ENCODE assay signal across 1 cellular context in genomic region chr5:151758430-151759241, GRCh38.
A peak's percentile ranks its signal among the peaks of the same experiment; 100 is the strongest.
TF ChIP-seq lines count a peak whose summit lies in the region.

TSS of gene ATOX1 (minus strand) at chr5:151758631. CDS start at chr5:151758551, 80 bp downstream.

TF ChIP-seq in HepG2, 621 proteins besides CTCF, POLR2A, EP300 and RAD21 (continued from another document and continues in another):
- no peak for TF ChIP-seq ZBTB43 (CRISPR knock-in tag; conservative IDR thresholded peaks at IDR 0.05)
- no peak for TF ChIP-seq ZNF570 (CRISPR knock-in tag; IDR thresholded peaks at IDR 0.05; ENCODE audit: borderline replicate concordance)
- no peak for TF ChIP-seq ZNF678 (CRISPR knock-in tag; IDR thresholded peaks at IDR 0.05)
- TF ChIP-seq ZNF589 (CRISPR knock-in tag; conservative IDR thresholded peaks at IDR 0.05): no peak
- no peak for TF ChIP-seq PBX2 (CRISPR knock-in tag; IDR thresholded peaks at IDR 0.05)
- TF ChIP-seq NCOA1 (CRISPR knock-in tag; IDR thresholded peaks at IDR 0.05): no peak
- no peak for TF ChIP-seq STAG1 (CRISPR knock-in tag; IDR thresholded peaks at IDR 0.05)
- TF ChIP-seq ZNF878 (CRISPR knock-in tag; IDR thresholded peaks at IDR 0.05): peak; percentile 82; the same call in 1 of the 2 replicates
- TF ChIP-seq XRCC5 (optimal IDR thresholded peaks at IDR 0.05; ENCODE audit: low read length): peak; percentile 50
- 0 out of 2 replicates have a peak, but pooled peaks have one; percentile 47 for TF ChIP-seq PHF21A (CRISPR knock-in tag; IDR thresholded peaks at IDR 0.05)
- TF ChIP-seq KAT8 (CRISPR knock-in tag; IDR thresholded peaks at IDR 0.05): peak; percentile 78
- peak; percentile 93 for TF ChIP-seq MXD1 (CRISPR knock-in tag; IDR thresholded peaks at IDR 0.05)
- peak; percentile 87; the same call in 1 of the 2 replicates for TF ChIP-seq MTF2 (CRISPR knock-in tag; IDR thresholded peaks at IDR 0.05; ENCODE audit: borderline replicate concordance)
- TF ChIP-seq RORA (CRISPR knock-in tag; IDR thresholded peaks at IDR 0.05): no peak
- no peak for TF ChIP-seq PAF1 (CRISPR knock-in tag; IDR thresholded peaks at IDR 0.05)
- TF ChIP-seq ATF5 (CRISPR knock-in tag; IDR thresholded peaks at IDR 0.05; ENCODE audit: low read depth): no peak
- TF ChIP-seq BRCA1 (CRISPR knock-in tag; IDR thresholded peaks at IDR 0.05): peak; percentile 16; the same call in 1 of the 2 replicates
- TF ChIP-seq HMG20A (CRISPR knock-in tag; IDR thresholded peaks at IDR 0.05; ENCODE audit: borderline replicate concordance): no peak
- TF ChIP-seq HOXA9 (CRISPR knock-in tag; IDR thresholded peaks at IDR 0.05; ENCODE audit: borderline replicate concordance): no peak
- no peak; the same call in 1 of the 2 replicates for TF ChIP-seq NKX3-1 (CRISPR knock-in tag; IDR thresholded peaks at IDR 0.05)
- TF ChIP-seq ZNF768 (CRISPR knock-in tag; IDR thresholded peaks at IDR 0.05): peak; percentile 82
- no peak for TF ChIP-seq EEA1 (CRISPR knock-in tag; IDR thresholded peaks at IDR 0.05; ENCODE audit: borderline replicate concordance)
- TF ChIP-seq PBX3 (CRISPR knock-in tag; IDR thresholded peaks at IDR 0.05; ENCODE audit: borderline replicate concordance): 0 out of 2 replicates have a peak, but pooled peaks have one; percentile 31
- peak; percentile 75 for TF ChIP-seq ELF1 (CRISPR knock-in tag; IDR thresholded peaks at IDR 0.05)
- 0 out of 2 replicates have a peak, but pooled peaks have one; percentile 25 for TF ChIP-seq ZNF44 (CRISPR knock-in tag; IDR thresholded peaks at IDR 0.05)
- TF ChIP-seq ATF7 (IDR thresholded peaks at IDR 0.05): no peak
- TF ChIP-seq ATF7 (CRISPR knock-in tag; IDR thresholded peaks at IDR 0.05): no peak
- TF ChIP-seq ZNF616 (CRISPR knock-in tag; IDR thresholded peaks at IDR 0.05; ENCODE audit: low read depth): no peak
- TF ChIP-seq ZNF704 (CRISPR knock-in tag; IDR thresholded peaks at IDR 0.05; ENCODE audit: borderline replicate concordance): 0 out of 2 replicates have a peak, but pooled peaks have one; percentile 71
- TF ChIP-seq FOXJ3 (CRISPR knock-in tag; IDR thresholded peaks at IDR 0.05; ENCODE audit: borderline replicate concordance): peak; percentile 11; the same call in 1 of the 2 replicates
- TF ChIP-seq ZNF263 (CRISPR knock-in tag; IDR thresholded peaks at IDR 0.05): no peak
- peak; percentile 71 for TF ChIP-seq ZNF317 (CRISPR knock-in tag; IDR thresholded peaks at IDR 0.05)
- 0 out of 2 replicates have a peak, but pooled peaks have one; percentile 46 for TF ChIP-seq ZSCAN22 (CRISPR knock-in tag; IDR thresholded peaks at IDR 0.05)
- TF ChIP-seq NR2F6 (IDR thresholded peaks at IDR 0.05): no peak
- peak; percentile 36; the same call in 1 of the 2 replicates for TF ChIP-seq NR2F6 (CRISPR knock-in tag; IDR thresholded peaks at IDR 0.05)
- no peak for TF ChIP-seq HNRNPH1 (optimal IDR thresholded peaks at IDR 0.05; ENCODE audit: low read depth, low read length)
- no peak for TF ChIP-seq ZNF207 (IDR thresholded peaks at IDR 0.05; ENCODE audit: borderline replicate concordance)
- TF ChIP-seq ARID4A (CRISPR knock-in tag; IDR thresholded peaks at IDR 0.05; ENCODE audit: borderline replicate concordance): peak; percentile 90
- TF ChIP-seq ZNF235 (CRISPR knock-in tag; IDR thresholded peaks at IDR 0.05; ENCODE audit: borderline replicate concordance): 0 out of 2 replicates have a peak, but pooled peaks have one; percentile 72
- no peak for TF ChIP-seq SMAD3 (CRISPR knock-in tag; IDR thresholded peaks at IDR 0.05)
- peak; percentile 28 for TF ChIP-seq TEAD3 (CRISPR knock-in tag; optimal IDR thresholded peaks at IDR 0.05; ENCODE audit: borderline replicate concordance)
- TF ChIP-seq SP4 (CRISPR knock-in tag; IDR thresholded peaks at IDR 0.05): peak; percentile 59
- 0 out of 2 replicates have a peak, but pooled peaks have one; percentile 69 for TF ChIP-seq AFF4 (CRISPR knock-in tag; IDR thresholded peaks at IDR 0.05)
- 0 out of 2 replicates have a peak, but pooled peaks have one; percentile 85 for TF ChIP-seq SNAI1 (CRISPR knock-in tag; IDR thresholded peaks at IDR 0.05; ENCODE audit: borderline replicate concordance)
- no peak for TF ChIP-seq ZNF841 (CRISPR knock-in tag; IDR thresholded peaks at IDR 0.05; ENCODE audit: borderline replicate concordance)
- no peak for TF ChIP-seq NPAS2 (CRISPR knock-in tag; IDR thresholded peaks at IDR 0.05; ENCODE audit: borderline replicate concordance)
- TF ChIP-seq GATAD2A (CRISPR knock-in tag; IDR thresholded peaks at IDR 0.05): peak; percentile 62
- TF ChIP-seq NAIF1 (CRISPR knock-in tag; IDR thresholded peaks at IDR 0.05; ENCODE audit: borderline replicate concordance): peak; percentile 69; the same call in 1 of the 2 replicates
- TF ChIP-seq HMGXB4 (CRISPR knock-in tag; IDR thresholded peaks at IDR 0.05; ENCODE audit: borderline replicate concordance in 1 of 2, low read depth in 1 of 2): peak; percentile 25 to 75; a peak in 3 of 4 replicates
- peak; percentile 26; the same call in 1 of the 2 replicates for TF ChIP-seq ZNF816 (CRISPR knock-in tag; IDR thresholded peaks at IDR 0.05; ENCODE audit: borderline replicate concordance)
